Comparison of ENCODE assay signal across 8 cellular contexts in genomic region chr20:54199721-54200176, GRCh38. TPM values are rescaled to one million over a fixed set of nuclear protein-coding genes. Genes with fewer than 3 reads are reported as not detected.
DNase-seq lines count a peak whose midpoint lies in the region; ATAC-seq lines count a peak whose summit lies in the region.

No MANE protein-coding gene starts in this region.

- ATAC-seq in HG02588 (IDR thresholded peaks at IDR 0.05; ENCODE audit: unreplicated experiment) (peak; percentile 37), HG03095 (IDR thresholded peaks at IDR 0.05; ENCODE audit: unreplicated experiment) (no peak)

- peak; percentile 50 for DNase-seq in DMS153 (lab: John Stamatoyannopoulos, UW)
- DNase-seq in NCI-H446 (lab: John Stamatoyannopoulos, UW) = peak; percentile 61 to 77
- peak; percentile 55 to 66 for DNase-seq in activated CD4-positive, alpha-beta T cell treated with anti-CD3 and anti-CD28 coated beads for 24 hours (ENCODE audit: low read depth in 2 of 2)
- peak; percentile 60 for DNase-seq in cerebellum (ENCODE audit: low spot score)
- DNase-seq in left kidney (ENCODE audit: low read depth, low spot score) = peak; percentile 82
- peak; percentile 47 to 68 for DNase-seq in stimulated activated CD4-positive, alpha-beta T cell treated with anti-CD3 and anti-CD28 coated beads, Interleukin-4, amount 100 ng/mL, for 4 hours

RNA-seq across cellular contexts. Expression of gene PFDN4, which starts 8.1 kb away (rescaled TPM):
- total RNA-seq in cerebellum = 56.1 TPM

RNA-seq across cellular contexts. Expression of gene CYP24A1, which starts 26.0 kb away (rescaled TPM):
- total RNA-seq in cerebellum = 1.1 TPM
